ENCODE assay signal across 1 cellular context in the genomic region with DNA sequence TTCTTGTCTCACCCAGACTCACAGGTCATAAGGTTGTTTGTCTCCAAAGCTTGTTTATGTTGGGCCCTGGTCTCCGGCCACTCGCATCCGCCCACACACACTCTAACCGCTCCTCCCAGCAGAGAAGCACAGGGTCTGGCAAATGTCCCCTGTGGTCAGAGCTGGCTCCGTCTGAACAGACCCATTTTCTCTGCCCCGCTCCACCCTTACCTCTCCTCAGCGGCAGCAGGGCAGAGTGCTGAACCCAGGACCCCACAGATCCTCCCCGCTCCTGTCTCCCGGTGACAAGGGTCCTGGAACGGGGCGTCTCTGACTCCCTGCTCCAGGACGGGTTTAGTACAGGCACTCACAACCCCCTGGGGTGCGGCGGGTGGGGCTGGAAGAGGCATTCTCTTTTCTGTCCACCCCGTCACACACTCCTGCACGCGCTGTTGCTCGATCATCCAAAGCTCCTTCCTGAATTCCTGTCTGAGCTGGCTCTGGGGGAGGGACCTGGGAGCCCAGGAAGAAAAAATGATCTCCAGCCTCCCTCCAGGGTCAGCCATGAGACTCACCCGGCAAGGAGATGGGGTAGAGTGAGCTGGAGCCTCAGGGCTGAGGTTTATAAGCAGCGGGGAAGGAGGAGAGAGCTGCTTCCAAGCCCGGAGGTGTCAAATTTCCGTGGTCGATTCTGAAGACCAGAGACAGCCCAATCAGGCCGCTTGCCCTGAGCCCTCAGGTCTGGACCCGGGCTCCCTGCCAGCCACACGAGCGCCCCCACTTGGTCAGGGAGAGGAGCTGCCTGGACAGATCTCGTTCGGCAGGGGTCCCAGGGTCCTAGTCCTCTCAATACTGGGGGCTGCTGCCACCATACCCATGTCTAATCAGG.
TF ChIP-seq lines count a peak whose summit lies in the region.

A gene (minus strand): TSS at position 577 of the 868 bp plus-strand sequence. CDS start 1,033 bp downstream, outside the sequence.

TF ChIP-seq in H1, 55 proteins besides CTCF, POLR2A, EP300 and RAD21:
- TF ChIP-seq TCF12 (IDR thresholded peaks at IDR 0.05; ENCODE audit: low read depth, low read length) = no peak
- TF ChIP-seq BCL11A (IDR thresholded peaks at IDR 0.05; ENCODE audit: low read depth in 2 of 2, low read length in 2 of 2) = no peak
- TF ChIP-seq RNF2 (IDR thresholded peaks at IDR 0.05; ENCODE audit: borderline replicate concordance, low read depth, low read length, missing control alignments, poor library complexity, severe bottlenecking) = no peak
- TF ChIP-seq FOSL1 (IDR thresholded peaks at IDR 0.05; ENCODE audit: insufficient read depth, low read depth, low read length) = no peak
- peak; percentile 72 for TF ChIP-seq PHF8 (conservative IDR thresholded peaks at IDR 0.05; ENCODE audit: low read depth, low read length)
- TF ChIP-seq KDM4A (IDR thresholded peaks at IDR 0.05; ENCODE audit: low read depth, low read length, severe bottlenecking) = peak; percentile 70
- TF ChIP-seq TAF7 (optimal IDR thresholded peaks at IDR 0.05; ENCODE audit: borderline replicate concordance, low read depth, low read length) = peak; percentile 92
- 0 out of 2 replicates have a peak, but pooled peaks have one; percentile 30 for TF ChIP-seq CHD2 (IDR thresholded peaks at IDR 0.05; ENCODE audit: low read length)
- TF ChIP-seq RFX5 (IDR thresholded peaks at IDR 0.05; ENCODE audit: borderline replicate concordance, low read depth, low read length) = 0 out of 2 replicates have a peak, but pooled peaks have one; percentile 38
- TF ChIP-seq YY1 (IDR thresholded peaks at IDR 0.05; ENCODE audit: low read depth, low read length) = peak; percentile 63; the same call in 1 of the 2 replicates
- no peak for TF ChIP-seq KDM5A (IDR thresholded peaks at IDR 0.05; ENCODE audit: low read length)
- no peak for TF ChIP-seq BRCA1 (IDR thresholded peaks at IDR 0.05; ENCODE audit: low read depth, low read length)
- TF ChIP-seq, protein P1, sequence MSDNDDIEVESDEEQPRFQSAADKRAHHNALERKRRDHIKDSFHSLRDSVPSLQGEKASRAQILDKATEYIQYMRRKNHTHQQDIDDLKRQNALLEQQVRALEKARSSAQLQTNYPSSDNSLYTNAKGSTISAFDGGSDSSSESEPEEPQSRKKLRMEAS (IDR thresholded peaks at IDR 0.05) = peak; percentile 13; the same call in 1 of the 2 replicates
- TF ChIP-seq HDAC2 (IDR thresholded peaks at IDR 0.05; ENCODE audit: borderline replicate concordance in 1 of 2, low read depth in 2 of 2, low read length in 2 of 2) = 0 out of 4 replicates have a peak, but pooled peaks have one; percentile 45 to 62
- no peak for TF ChIP-seq EZH2 (IDR thresholded peaks at IDR 0.05; ENCODE audit: low read depth, low read length, severe bottlenecking)
- peak; percentile 88; the same call in 1 of the 2 replicates for TF ChIP-seq GTF2F1 (IDR thresholded peaks at IDR 0.05; ENCODE audit: borderline replicate concordance, low read depth, low read length)
- peak; percentile 95 for TF ChIP-seq POLR2AphosphoS5 (IDR thresholded peaks at IDR 0.05; ENCODE audit: low read depth, low read length)
- TF ChIP-seq CBX8 (IDR thresholded peaks at IDR 0.05; ENCODE audit: borderline replicate concordance, low read depth, low read length) = no peak
- TF ChIP-seq BACH1 (IDR thresholded peaks at IDR 0.05; ENCODE audit: low read length) = no peak
- no peak for TF ChIP-seq CHD1 (IDR thresholded peaks at IDR 0.05; ENCODE audit: low read depth, low read length)
- TF ChIP-seq RBBP5 (IDR thresholded peaks at IDR 0.05; ENCODE audit: borderline replicate concordance, low read depth, low read length) = peak; percentile 71
- no peak for TF ChIP-seq SP2 (IDR thresholded peaks at IDR 0.05; ENCODE audit: low read length)
- TF ChIP-seq NRF1 (IDR thresholded peaks at IDR 0.05; ENCODE audit: low read depth, low read length) = no peak
- TF ChIP-seq ASH2L (IDR thresholded peaks at IDR 0.05; ENCODE audit: low read length) = peak; percentile 79
- TF ChIP-seq, protein P2, sequence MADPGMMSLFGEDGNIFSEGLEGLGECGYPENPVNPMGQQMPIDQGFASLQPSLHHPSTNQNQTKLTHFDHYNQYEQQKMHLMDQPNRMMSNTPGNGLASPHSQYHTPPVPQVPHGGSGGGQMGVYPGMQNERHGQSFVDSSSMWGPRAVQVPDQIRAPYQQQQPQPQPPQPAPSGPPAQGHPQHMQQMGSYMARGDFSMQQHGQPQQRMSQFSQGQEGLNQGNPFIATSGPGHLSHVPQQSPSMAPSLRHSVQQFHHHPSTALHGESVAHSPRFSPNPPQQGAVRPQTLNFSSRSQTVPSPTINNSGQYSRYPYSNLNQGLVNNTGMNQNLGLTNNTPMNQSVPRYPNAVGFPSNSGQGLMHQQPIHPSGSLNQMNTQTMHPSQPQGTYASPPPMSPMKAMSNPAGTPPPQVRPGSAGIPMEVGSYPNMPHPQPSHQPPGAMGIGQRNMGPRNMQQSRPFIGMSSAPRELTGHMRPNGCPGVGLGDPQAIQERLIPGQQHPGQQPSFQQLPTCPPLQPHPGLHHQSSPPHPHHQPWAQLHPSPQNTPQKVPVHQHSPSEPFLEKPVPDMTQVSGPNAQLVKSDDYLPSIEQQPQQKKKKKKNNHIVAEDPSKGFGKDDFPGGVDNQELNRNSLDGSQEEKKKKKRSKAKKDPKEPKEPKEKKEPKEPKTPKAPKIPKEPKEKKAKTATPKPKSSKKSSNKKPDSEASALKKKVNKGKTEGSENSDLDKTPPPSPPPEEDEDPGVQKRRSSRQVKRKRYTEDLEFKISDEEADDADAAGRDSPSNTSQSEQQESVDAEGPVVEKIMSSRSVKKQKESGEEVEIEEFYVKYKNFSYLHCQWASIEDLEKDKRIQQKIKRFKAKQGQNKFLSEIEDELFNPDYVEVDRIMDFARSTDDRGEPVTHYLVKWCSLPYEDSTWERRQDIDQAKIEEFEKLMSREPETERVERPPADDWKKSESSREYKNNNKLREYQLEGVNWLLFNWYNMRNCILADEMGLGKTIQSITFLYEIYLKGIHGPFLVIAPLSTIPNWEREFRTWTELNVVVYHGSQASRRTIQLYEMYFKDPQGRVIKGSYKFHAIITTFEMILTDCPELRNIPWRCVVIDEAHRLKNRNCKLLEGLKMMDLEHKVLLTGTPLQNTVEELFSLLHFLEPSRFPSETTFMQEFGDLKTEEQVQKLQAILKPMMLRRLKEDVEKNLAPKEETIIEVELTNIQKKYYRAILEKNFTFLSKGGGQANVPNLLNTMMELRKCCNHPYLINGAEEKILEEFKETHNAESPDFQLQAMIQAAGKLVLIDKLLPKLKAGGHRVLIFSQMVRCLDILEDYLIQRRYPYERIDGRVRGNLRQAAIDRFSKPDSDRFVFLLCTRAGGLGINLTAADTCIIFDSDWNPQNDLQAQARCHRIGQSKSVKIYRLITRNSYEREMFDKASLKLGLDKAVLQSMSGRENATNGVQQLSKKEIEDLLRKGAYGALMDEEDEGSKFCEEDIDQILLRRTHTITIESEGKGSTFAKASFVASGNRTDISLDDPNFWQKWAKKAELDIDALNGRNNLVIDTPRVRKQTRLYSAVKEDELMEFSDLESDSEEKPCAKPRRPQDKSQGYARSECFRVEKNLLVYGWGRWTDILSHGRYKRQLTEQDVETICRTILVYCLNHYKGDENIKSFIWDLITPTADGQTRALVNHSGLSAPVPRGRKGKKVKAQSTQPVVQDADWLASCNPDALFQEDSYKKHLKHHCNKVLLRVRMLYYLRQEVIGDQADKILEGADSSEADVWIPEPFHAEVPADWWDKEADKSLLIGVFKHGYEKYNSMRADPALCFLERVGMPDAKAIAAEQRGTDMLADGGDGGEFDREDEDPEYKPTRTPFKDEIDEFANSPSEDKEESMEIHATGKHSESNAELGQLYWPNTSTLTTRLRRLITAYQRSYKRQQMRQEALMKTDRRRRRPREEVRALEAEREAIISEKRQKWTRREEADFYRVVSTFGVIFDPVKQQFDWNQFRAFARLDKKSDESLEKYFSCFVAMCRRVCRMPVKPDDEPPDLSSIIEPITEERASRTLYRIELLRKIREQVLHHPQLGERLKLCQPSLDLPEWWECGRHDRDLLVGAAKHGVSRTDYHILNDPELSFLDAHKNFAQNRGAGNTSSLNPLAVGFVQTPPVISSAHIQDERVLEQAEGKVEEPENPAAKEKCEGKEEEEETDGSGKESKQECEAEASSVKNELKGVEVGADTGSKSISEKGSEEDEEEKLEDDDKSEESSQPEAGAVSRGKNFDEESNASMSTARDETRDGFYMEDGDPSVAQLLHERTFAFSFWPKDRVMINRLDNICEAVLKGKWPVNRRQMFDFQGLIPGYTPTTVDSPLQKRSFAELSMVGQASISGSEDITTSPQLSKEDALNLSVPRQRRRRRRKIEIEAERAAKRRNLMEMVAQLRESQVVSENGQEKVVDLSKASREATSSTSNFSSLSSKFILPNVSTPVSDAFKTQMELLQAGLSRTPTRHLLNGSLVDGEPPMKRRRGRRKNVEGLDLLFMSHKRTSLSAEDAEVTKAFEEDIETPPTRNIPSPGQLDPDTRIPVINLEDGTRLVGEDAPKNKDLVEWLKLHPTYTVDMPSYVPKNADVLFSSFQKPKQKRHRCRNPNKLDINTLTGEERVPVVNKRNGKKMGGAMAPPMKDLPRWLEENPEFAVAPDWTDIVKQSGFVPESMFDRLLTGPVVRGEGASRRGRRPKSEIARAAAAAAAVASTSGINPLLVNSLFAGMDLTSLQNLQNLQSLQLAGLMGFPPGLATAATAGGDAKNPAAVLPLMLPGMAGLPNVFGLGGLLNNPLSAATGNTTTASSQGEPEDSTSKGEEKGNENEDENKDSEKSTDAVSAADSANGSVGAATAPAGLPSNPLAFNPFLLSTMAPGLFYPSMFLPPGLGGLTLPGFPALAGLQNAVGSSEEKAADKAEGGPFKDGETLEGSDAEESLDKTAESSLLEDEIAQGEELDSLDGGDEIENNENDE (IDR thresholded peaks at IDR 0.05; ENCODE audit: insufficient replicate concordance, low read length) = no peak
- TF ChIP-seq POU5F1 (IDR thresholded peaks at IDR 0.05; ENCODE audit: low read depth, low read length) = no peak
- peak; percentile 57; the same call in 1 of the 2 replicates for TF ChIP-seq JUND (IDR thresholded peaks at IDR 0.05; ENCODE audit: low read length)
- 0 out of 2 replicates have a peak, but pooled peaks have one; percentile 3 for TF ChIP-seq SRF (IDR thresholded peaks at IDR 0.05; ENCODE audit: low read depth, low read length)
- peak; percentile 98 for TF ChIP-seq TAF1 (IDR thresholded peaks at IDR 0.05; ENCODE audit: low read depth, low read length)
- peak; percentile 97 for TF ChIP-seq TBP (IDR thresholded peaks at IDR 0.05; ENCODE audit: low read depth, low read length)
- no peak for TF ChIP-seq RXRA (IDR thresholded peaks at IDR 0.05; ENCODE audit: insufficient read depth, low read depth, low read length)
- TF ChIP-seq EGR1 (IDR thresholded peaks at IDR 0.05; ENCODE audit: borderline replicate concordance, low read depth, low read length) = peak; percentile 91
- no peak for TF ChIP-seq TEAD4 (IDR thresholded peaks at IDR 0.05; ENCODE audit: low read depth, low read length)
- TF ChIP-seq JUN (IDR thresholded peaks at IDR 0.05; ENCODE audit: low read depth, low read length) = no peak
- peak in 1 of 2 experiments; percentile 59; a peak in 1 of 4 replicates for TF ChIP-seq SIN3A (conservative IDR thresholded peaks at IDR 0.05 in 1 of 2, IDR thresholded peaks at IDR 0.05 in 1 of 2; ENCODE audit: low read depth in 1 of 2, low read length in 2 of 2)
- peak; percentile 35; the same call in 1 of the 2 replicates for TF ChIP-seq SIX5 (IDR thresholded peaks at IDR 0.05; ENCODE audit: low read depth, low read length)
- TF ChIP-seq NANOG (IDR thresholded peaks at IDR 0.05; ENCODE audit: insufficient read depth, low read depth, low read length, poor library complexity, severe bottlenecking) = no peak
- peak; percentile 48; the same call in 1 of the 2 replicates for TF ChIP-seq SP1 (IDR thresholded peaks at IDR 0.05; ENCODE audit: low read depth, low read length)
- no peak for TF ChIP-seq CBX5 (IDR thresholded peaks at IDR 0.05; ENCODE audit: low read depth, low read length)
- TF ChIP-seq, protein P3, sequence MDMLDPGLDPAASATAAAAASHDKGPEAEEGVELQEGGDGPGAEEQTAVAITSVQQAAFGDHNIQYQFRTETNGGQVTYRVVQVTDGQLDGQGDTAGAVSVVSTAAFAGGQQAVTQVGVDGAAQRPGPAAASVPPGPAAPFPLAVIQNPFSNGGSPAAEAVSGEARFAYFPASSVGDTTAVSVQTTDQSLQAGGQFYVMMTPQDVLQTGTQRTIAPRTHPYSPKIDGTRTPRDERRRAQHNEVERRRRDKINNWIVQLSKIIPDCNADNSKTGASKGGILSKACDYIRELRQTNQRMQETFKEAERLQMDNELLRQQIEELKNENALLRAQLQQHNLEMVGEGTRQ (IDR thresholded peaks at IDR 0.05; ENCODE audit: low read length) = no peak
- TF ChIP-seq ZNF274 (IDR thresholded peaks at IDR 0.05; ENCODE audit: borderline replicate concordance, extremely low read depth, low read length) = no peak
